13 cellular contexts compared by ENCODE assay signal in the genomic region with DNA sequence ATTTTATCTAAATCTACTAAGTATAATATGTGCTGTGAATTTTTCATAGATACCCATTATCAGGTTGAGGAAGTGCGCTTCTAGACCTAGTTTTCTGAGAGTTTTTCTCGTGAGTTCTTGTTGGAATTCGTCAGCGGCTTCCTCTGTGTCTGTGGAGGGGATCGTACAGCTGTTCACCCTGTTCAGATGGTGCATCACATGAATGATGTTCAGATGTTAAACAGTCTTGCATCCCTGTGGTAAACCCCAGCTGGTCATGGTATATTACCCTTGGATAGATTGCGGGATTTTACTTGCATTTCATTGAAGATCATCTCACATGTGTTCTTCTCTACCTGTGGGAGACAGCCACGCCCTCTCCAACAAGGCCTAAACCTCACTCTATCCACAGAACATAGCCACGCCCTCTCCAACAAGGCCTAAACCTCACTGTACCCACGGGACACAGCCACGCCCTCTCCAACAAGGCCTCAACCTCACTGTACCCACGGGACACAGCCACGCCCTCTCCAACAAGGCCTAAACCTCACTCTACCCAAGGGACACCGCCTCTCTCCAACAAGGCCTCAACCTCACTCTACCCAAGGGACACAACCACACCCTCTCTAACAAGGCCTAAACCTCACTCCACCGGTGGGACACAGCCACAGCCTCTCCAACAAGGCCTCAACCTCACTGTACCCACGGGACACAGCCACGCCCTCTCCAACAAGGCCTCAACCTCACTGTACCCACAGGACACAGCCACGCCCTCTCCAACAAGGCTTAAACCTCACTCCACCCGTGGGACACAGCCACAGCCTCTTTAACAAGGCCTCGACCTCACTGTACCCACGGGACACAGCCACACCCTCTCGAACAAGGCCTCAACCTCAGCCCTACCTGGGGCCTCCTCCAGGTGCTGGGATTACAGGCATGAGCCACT.
A peak's percentile ranks its signal among the peaks of the same experiment; 100 is the strongest.
DNase-seq lines count a peak whose midpoint lies in the region; ATAC-seq and TF ChIP-seq lines count a peak whose summit lies in the region.
"Had no signal": no experiment of that assay in that cellular context is flagged by ENCODE, and none has a peak within 500 bp of the region (broad histone marks: within the 10 kb centered on the region; RNA-seq: fewer than 3 reads in every experiment).

No MANE protein-coding gene starts in this region.

- H2AFZ ChIP-seq in neural progenitor cell (replicated peaks) = no peak overlapping the region

- no peak overlapping the region for H3K27ac ChIP-seq in CD8-positive, alpha-beta memory T cell (ENCODE audit: low read depth, low read length)
- H3K27ac ChIP-seq in neural progenitor cell = no peak overlapping the region
- H3K27ac ChIP-seq: stomach had no signal

- H3K36me3 ChIP-seq in CD8-positive, alpha-beta memory T cell (ENCODE audit: insufficient read depth, low read length) = peaks cover 6% of the 10 kb centered on the region
- H3K36me3 ChIP-seq in neural progenitor cell = peaks cover 6% of the 10 kb centered on the region

- POLR2A ChIA-PET in CD8-positive, alpha-beta memory T cell (lab: Charles Lee) = no interaction called here
- POLR2A ChIA-PET in naive thymus-derived CD8-positive, alpha-beta T cell (lab: Charles Lee) = interaction anchor here (1.4 kb wide), 1 partner anchor 21 kb away, joined by 3 read pairs; no protein-coding TSS in a partner anchor

- ATAC-seq in naive thymus-derived CD8-positive, alpha-beta T cell = no peak

- no peak for DNase-seq in CD8-positive, alpha-beta memory T cell
- DNase-seq in NB4 (ENCODE audit: low read depth) = peak; percentile 60
- no peak for DNase-seq in naive thymus-derived CD8-positive, alpha-beta T cell
- no peak for DNase-seq in NCI-H187 treated with DMSO at 0.1 percent for 48 hours (lab: John Stamatoyannopoulos, UW)
- DNase-seq in neural progenitor cell (ENCODE audit: low spot score) = no peak
- no peak for DNase-seq in NCI-H1105 treated with DMSO at 0.1 percent for 48 hours (lab: John Stamatoyannopoulos, UW)
- DNase-seq: anterior cingulate cortex, dermis blood vessel endothelial cell, MM.1S, NCI-H2171, retina, stomach had no signal

- H3K36me3 Mint-ChIP-seq in CD8-positive, alpha-beta memory T cell = peaks cover 10 to 37% (median 24%) of the 10 kb centered on the region in 3 donors
- peaks cover 28% of the 10 kb centered on the region for H3K36me3 Mint-ChIP-seq in activated naive CD8-positive, alpha-beta T cell
- peaks cover 17 to 36% (median 19%) of the 10 kb centered on the region in 3 donors for H3K36me3 Mint-ChIP-seq in naive thymus-derived CD8-positive, alpha-beta T cell
- peaks cover 14% of the 10 kb centered on the region for H3K36me3 Mint-ChIP-seq in neural progenitor cell

- H3K4me3 Mint-ChIP-seq in CD8-positive, alpha-beta memory T cell = peak overlapping the region in 3 of 7 donors; percentile 47 to 56 (median 47)
- no peak overlapping the region for H3K4me3 Mint-ChIP-seq in activated naive CD8-positive, alpha-beta T cell
- peak overlapping the region in 2 of 10 donors; percentile 15 to 45 for H3K4me3 Mint-ChIP-seq in naive thymus-derived CD8-positive, alpha-beta T cell
- H3K4me3 Mint-ChIP-seq in neural progenitor cell = no peak overlapping the region

- no peak for TF ChIP-seq POLR2A in NB4 (IDR thresholded peaks at IDR 0.05; ENCODE audit: extremely low read depth, insufficient read length)

- no peaks in the 10 kb centered on the region for H3K9me3 ChIP-seq in CD8-positive, alpha-beta memory T cell (ENCODE audit: low read length)
- H3K9me3 ChIP-seq in neural progenitor cell (ENCODE audit: low read depth) = peaks cover 9% of the 10 kb centered on the region

- H3K4me3 ChIP-seq in CD8-positive, alpha-beta memory T cell (ENCODE audit: low read length) = peak overlapping the region; percentile 31
- H3K4me3 ChIP-seq in NB4 (ENCODE audit: low read depth, low read length) = no peak overlapping the region
- no peak overlapping the region for H3K4me3 ChIP-seq in neural progenitor cell
- H3K4me3 ChIP-seq: stomach had no signal

- H3K79me2 ChIP-seq in neural progenitor cell (ENCODE audit: low read depth) = no peaks in the 10 kb centered on the region

- no peaks in the 10 kb centered on the region for H4K20me1 ChIP-seq in neural progenitor cell (ENCODE audit: low read depth)

- H3K9ac ChIP-seq in neural progenitor cell = no peak overlapping the region

- H3K27me3 ChIP-seq in CD8-positive, alpha-beta memory T cell (ENCODE audit: insufficient read depth, low read length, poor library complexity, severe bottlenecking) = no peaks in the 10 kb centered on the region
- H3K27me3 ChIP-seq in neural progenitor cell = no peaks in the 10 kb centered on the region
- H3K27me3 ChIP-seq: stomach had no signal

- CTCF ChIA-PET in CD8-positive, alpha-beta memory T cell (lab: Charles Lee) = interaction anchor here (1.0 to 1.4 kb wide), 2 partner anchors 11 to 18 kb away, joined by 3 to 4 read pairs; no protein-coding TSS in a partner anchor

- H3K4me1 ChIP-seq in CD8-positive, alpha-beta memory T cell (ENCODE audit: insufficient read depth, low read length) = peaks cover 19% of the 10 kb centered on the region
- H3K4me1 ChIP-seq in neural progenitor cell = no peaks in the 10 kb centered on the region
- H3K4me1 ChIP-seq: stomach had no signal

- peaks cover 21 to 36% (median 35%) of the 10 kb centered on the region in 3 donors for H3K4me1 Mint-ChIP-seq in CD8-positive, alpha-beta memory T cell
- peaks cover 37% of the 10 kb centered on the region for H3K4me1 Mint-ChIP-seq in activated naive CD8-positive, alpha-beta T cell (ENCODE audit: low read depth)
- peaks cover 10 to 35% (median 25%) of the 10 kb centered on the region in 4 donors for H3K4me1 Mint-ChIP-seq in naive thymus-derived CD8-positive, alpha-beta T cell
- peaks cover 4% of the 10 kb centered on the region for H3K4me1 Mint-ChIP-seq in neural progenitor cell

- peak overlapping the region; percentile 18 to 96 (median 88) for H3K27ac Mint-ChIP-seq in CD8-positive, alpha-beta memory T cell
- H3K27ac Mint-ChIP-seq in activated naive CD8-positive, alpha-beta T cell = peak overlapping the region; percentile 82
- H3K27ac Mint-ChIP-seq in naive thymus-derived CD8-positive, alpha-beta T cell = peak overlapping the region in 8 of 10 donors; percentile 44 to 90 (median 80)
- H3K27ac Mint-ChIP-seq in neural progenitor cell = no peak overlapping the region

- H3F3A ChIP-seq in neural progenitor cell (ENCODE audit: low read depth) = no peaks in the 10 kb centered on the region

- peaks cover 1 to 13% (median 9%) of the 10 kb centered on the region in 5 donors for H3K9me3 Mint-ChIP-seq in CD8-positive, alpha-beta memory T cell
- no peaks in the 10 kb centered on the region for H3K9me3 Mint-ChIP-seq in activated naive CD8-positive, alpha-beta T cell (ENCODE audit: low read depth)
- peaks cover 0 to 14% (median 7%) of the 10 kb centered on the region in 9 donors for H3K9me3 Mint-ChIP-seq in naive thymus-derived CD8-positive, alpha-beta T cell
- H3K9me3 Mint-ChIP-seq in neural progenitor cell = peaks cover 7% of the 10 kb centered on the region

- no peak overlapping the region for H3K4me2 ChIP-seq in neural progenitor cell

- H3K27me3 Mint-ChIP-seq in CD8-positive, alpha-beta memory T cell = peaks cover 0 to 2% of the 10 kb centered on the region in 2 donors
- H3K27me3 Mint-ChIP-seq in activated naive CD8-positive, alpha-beta T cell = no peaks in the 10 kb centered on the region
- H3K27me3 Mint-ChIP-seq in naive thymus-derived CD8-positive, alpha-beta T cell = no peaks in the 10 kb centered on the region
- no peaks in the 10 kb centered on the region for H3K27me3 Mint-ChIP-seq in neural progenitor cell (ENCODE audit: insufficient read depth, low read depth)

- TF ChIP-seq CTCF in NB4 (IDR thresholded peaks at IDR 0.05; ENCODE audit: low read depth, low read length) = no peak
- TF ChIP-seq CTCF in neural progenitor cell (IDR thresholded peaks at IDR 0.05) = no peak
